8 cellular contexts compared by ENCODE assay signal in the genomic region with DNA sequence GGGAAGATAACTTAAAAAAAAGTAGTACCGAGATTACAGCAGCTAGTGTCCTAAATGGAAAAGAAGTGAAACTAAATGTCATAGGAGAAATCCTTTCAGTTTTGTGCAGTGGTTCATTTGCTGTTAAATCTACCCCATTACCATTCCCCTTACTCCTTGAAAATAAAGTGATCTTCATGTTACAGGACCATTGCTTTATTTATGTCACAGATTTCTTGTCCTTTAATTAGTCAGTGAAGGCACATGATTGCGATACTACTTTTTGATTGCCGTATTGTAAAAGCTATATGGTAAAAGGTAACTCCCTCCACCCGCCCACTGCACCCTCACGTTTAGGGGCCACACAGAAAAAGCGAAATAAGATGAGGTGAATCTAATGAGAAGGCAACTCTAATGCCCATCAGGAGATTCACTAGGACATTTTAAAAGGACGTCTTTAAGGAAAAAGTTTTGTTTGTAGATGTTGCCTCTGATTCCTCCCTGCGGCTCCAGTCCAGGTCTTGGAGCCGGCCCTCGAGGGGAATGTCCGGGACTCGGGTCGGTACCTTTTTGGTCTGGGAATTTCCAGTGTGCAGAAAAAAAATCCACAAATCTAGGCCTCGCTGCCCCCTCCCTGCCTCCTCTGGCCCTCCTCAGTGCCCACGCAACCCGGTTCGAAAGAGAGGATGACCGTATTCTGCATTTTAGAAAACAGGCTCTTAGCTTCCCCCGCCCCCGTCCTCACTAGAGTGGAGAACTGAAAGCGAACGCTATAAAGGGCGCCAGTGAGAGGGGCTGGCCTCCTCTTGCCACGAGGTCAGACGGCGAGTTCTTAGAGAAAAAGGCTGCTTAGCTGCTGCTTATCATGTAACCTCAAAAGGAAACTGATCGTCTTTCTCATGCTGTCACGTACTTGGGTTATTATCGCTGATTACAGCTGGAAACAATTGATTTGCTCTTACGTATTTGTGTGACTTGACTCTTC. TPM values are rescaled to one million over a fixed set of nuclear protein-coding genes. Genes with fewer than 3 reads are reported as not detected.
DNase-seq lines count a peak whose midpoint lies in the region; ATAC-seq and TF ChIP-seq lines count a peak whose summit lies in the region.

No MANE protein-coding gene starts in this region.

- TF ChIP-seq CTCF in AG10803 (conservative IDR thresholded peaks at IDR 0.05; ENCODE audit: low read length) (no peak), Peyer's patch (IDR thresholded peaks at IDR 0.05) (no peak), fibroblast of villous mesenchyme (IDR thresholded peaks at IDR 0.05; ENCODE audit: insufficient read depth, low read depth, low read length) (no peak), neural crest cell (conservative IDR thresholded peaks at IDR 0.05) (no peak), stomach (IDR thresholded peaks at IDR 0.05) (no peak)

- no peaks in the 10 kb centered on the region for H3K9me3 Mint-ChIP-seq in neural crest cell

- intact Hi-C loops in stomach (cut with DNase I; ENCODE audit: low total_unique reads): no loop called here

- WGBS in stomach, 5 donors: 0 to 2% (median 1%) methylated on average over 30 of the region's 30 CpGs

- peak overlapping the region; percentile 96 for H3K4me3 Mint-ChIP-seq in neural crest cell

- DNase-seq in AG10803 (ENCODE audit: low read depth) (peak; percentile 58), Peyer's patch (peak; percentile 79 to 94 (median 90)), fibroblast of villous mesenchyme (ENCODE audit: low read depth) (peak; percentile 91), neural crest cell (ENCODE audit: low read depth, low spot score) (peak; percentile 53), stomach (peak; percentile 78)
- peak; percentile 79 for DNase-seq in activated T-helper 9 cell treated with anti-CD3 and anti-CD28 coated beads, Interleukin-2, amount 50 U/mL, for 16 hours (ENCODE audit: low read depth)

- peak overlapping the region; percentile 99 for H3K27ac Mint-ChIP-seq in neural crest cell (ENCODE audit: unreplicated experiment)

- H3K27ac ChIP-seq in Peyer's patch (peak overlapping the region; percentile 86 to 91 (median 88)), stomach (peak overlapping the region; percentile 84 to 93 (median 90))

- H3K27me3 Mint-ChIP-seq in neural crest cell (ENCODE audit: low read depth): no peaks in the 10 kb centered on the region

- peaks cover 31% of the 10 kb centered on the region for H3K4me1 Mint-ChIP-seq in neural crest cell

- no peak for TF ChIP-seq EP300 in stomach (IDR thresholded peaks at IDR 0.05)

- H3K9me3 ChIP-seq in Peyer's patch (no peaks in the 10 kb centered on the region), stomach (no peaks in the 10 kb centered on the region)

- H3K36me3 ChIP-seq in Peyer's patch: no peaks in the 10 kb centered on the region
- H3K36me3 ChIP-seq in stomach: no peaks in the 10 kb centered on the region

- H3K4me1 ChIP-seq in Peyer's patch (peaks cover 0 to 34% (median 8%) of the 10 kb centered on the region in 4 donors), stomach (peaks cover 22 to 45% (median 35%) of the 10 kb centered on the region in 4 donors)

- TF ChIP-seq POLR2A in Peyer's patch (IDR thresholded peaks at IDR 0.05) (peak; percentile 55 to 61), stomach (IDR thresholded peaks at IDR 0.05) (peak in 2 of 4 donors; percentile 41 to 43)

- peaks cover 2% of the 10 kb centered on the region for H3K36me3 Mint-ChIP-seq in neural crest cell (ENCODE audit: low read depth)

- ATAC-seq in GM19043 (IDR thresholded peaks at IDR 0.05; ENCODE audit: low read depth, unreplicated experiment) (peak; percentile 80), HG03342 (IDR thresholded peaks at IDR 0.05; ENCODE audit: unreplicated experiment) (peak; percentile 88)

- H3K4me3 ChIP-seq in AG10803 (ENCODE audit: low read length) (peak overlapping the region; percentile 70), Peyer's patch (peak overlapping the region; percentile 44 to 60 (median 56)), fibroblast of villous mesenchyme (ENCODE audit: low read depth, low read length) (peak overlapping the region; percentile 64), stomach (peak overlapping the region; percentile 46 to 61 (median 54))

- no peaks in the 10 kb centered on the region for H3K27me3 ChIP-seq in Peyer's patch
- no peaks in the 10 kb centered on the region for H3K27me3 ChIP-seq in stomach

RNA-seq across cellular contexts. Expression of a gene that starts 21.8 kb away (rescaled TPM):
- total RNA-seq in Peyer's patch (10 to 100 TPM; 37.1 to 70.1 (median 52.9) TPM), fibroblast of villous mesenchyme (108 and 126 TPM in 2 replicates), neural crest cell (6.2 and 9.9 TPM in 2 replicates), stomach (100 to 1,000 TPM in 2 of 5 donors, 10 to 100 TPM in 3; 37.1 to 199 (median 84.0) TPM)
- 10 to 100 TPM; 11.5 to 21.1 (median 14.4) TPM for polyA plus RNA-seq in stomach

RNA-seq across cellular contexts. Expression of a gene that starts 48.5 kb away (rescaled TPM):
- total RNA-seq in Peyer's patch (10 to 100 TPM in 1 of 4 donors, 1 to 10 TPM in 3; 1.4 to 62.7 (median 3.2) TPM), fibroblast of villous mesenchyme (14.2 and 22.0 TPM in 2 replicates), neural crest cell (23.0 and 25.7 TPM in 2 replicates), stomach (10 to 100 TPM in 3 of 5 donors, 1 to 10 TPM in 1, under 1 TPM in 1; 0.58 to 43.2 (median 10.1) TPM)
- 1 to 10 TPM; 2.2 to 3.7 (median 3.1) TPM for polyA plus RNA-seq in stomach

Comparison
In these comparisons a context has a peak if more than half of its experiments do, and no peak if none do; other contexts are left out.
1. Peak in every context shown above with its lines: DNase-seq, ATAC-seq, H3K4me3 ChIP-seq and H3K27ac ChIP-seq.